13 cellular contexts compared by ENCODE assay signal in the genomic region with DNA sequence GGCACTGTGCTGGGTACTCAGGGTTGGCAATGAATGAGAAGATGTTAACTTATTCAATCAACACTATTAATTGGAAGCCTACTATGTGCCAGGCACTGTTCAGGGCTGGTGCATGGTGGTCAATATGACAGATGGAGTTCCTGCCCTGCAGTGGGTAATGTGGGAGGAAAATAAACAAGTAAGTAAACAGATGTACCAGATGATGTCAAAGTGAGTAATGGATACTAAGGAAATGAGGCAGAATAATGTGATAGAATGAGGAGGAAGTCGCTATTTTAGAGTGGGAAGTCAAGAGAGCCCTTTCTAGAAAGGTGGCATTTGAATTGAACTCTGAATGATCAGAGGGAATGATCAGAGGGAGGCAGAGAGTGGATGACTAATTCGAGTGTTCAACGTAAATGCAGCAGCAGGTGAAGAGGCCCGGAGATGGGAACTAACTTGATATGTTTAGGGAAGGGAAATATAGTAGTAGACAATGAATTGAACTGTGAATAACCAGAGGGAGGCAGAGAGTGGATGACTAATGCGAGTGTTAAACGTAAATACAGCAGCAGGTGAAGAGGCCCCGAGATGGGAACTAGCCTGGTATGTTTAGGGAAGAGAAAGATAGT.
"Had no signal": no experiment of that assay in that cellular context is flagged by ENCODE, and none has a peak within 500 bp of the region (broad histone marks: within the 10 kb centered on the region; RNA-seq: fewer than 3 reads in every experiment).

No MANE protein-coding gene starts in this region.

- H3K9me3 Mint-ChIP-seq: T-helper 2 cell treated with Interferon-gamma antibody and Interleukin-4, amounts not matched to agents 5 μg/mL and 100 μg/mL, for 36 hours had no signal

- DNase-seq: activated CD4-positive, alpha-beta T cell treated with anti-CD3 and anti-CD28 coated beads, Interleukin-2, amount 50 U/mL, for 4 hours; activated CD8-positive, alpha-beta memory T cell treated with anti-CD3 and anti-CD28 coated beads, Interleukin-2, amount 50 U/mL, for 4 hours; activated effector memory CD4-positive, alpha-beta T cell treated with anti-CD3 and anti-CD28 coated beads, Interleukin-2, amount 50 U/mL, for 16 hours; central memory CD4-positive, alpha-beta T cell; cortex of kidney; effector memory CD4-positive, alpha-beta T cell; kidney glomerular epithelial cell; ovary; sigmoid colon; stomach; SW 1271 had no signal

- H3K4me3 Mint-ChIP-seq: neural crest cell; T-helper 2 cell treated with Interferon-gamma antibody and Interleukin-4, amounts not matched to agents 5 μg/mL and 100 μg/mL, for 36 hours had no signal

- H3K27ac Mint-ChIP-seq: T-helper 2 cell treated with Interferon-gamma antibody and Interleukin-4, amounts not matched to agents 5 μg/mL and 100 μg/mL, for 36 hours had no signal

- H3K4me1 Mint-ChIP-seq: neural crest cell had no signal
